ENCODE assay signal across 7 cellular contexts in the genomic region with DNA sequence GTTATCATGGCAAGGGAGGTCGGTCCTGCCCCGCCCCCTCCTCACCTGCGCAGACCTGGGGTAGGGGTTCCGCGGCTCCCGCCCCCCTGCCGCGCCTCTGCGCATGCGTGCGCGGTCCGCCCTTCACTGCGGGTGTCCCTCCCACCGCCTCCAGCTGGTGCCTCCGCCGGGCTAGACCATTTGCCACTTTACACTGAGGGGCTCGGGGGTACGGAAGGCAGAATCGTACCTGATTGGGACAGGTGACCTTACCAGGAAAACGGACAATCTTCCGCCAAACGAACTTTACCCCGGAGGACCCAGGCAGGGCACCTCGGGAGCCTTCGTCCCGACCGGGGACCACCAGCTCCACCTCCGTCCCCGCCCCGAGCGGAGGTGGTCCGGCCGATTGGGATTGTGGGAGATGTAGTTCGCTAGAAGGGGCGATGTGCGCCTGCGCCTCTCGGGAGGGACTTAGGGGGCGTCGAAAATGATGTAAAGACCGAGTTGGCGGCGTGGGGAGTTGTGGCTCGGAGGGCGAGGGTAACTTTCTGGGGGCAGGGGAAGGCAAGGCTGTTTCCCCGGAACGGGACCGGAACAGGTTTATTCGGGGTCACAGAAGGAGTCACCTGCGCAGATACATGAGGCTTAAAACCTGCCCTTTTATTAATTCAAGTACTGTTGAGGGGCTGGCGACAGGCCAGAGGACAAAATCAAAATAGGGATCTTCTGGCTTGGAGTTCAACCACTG. TPM values are rescaled to one million over a fixed set of nuclear protein-coding genes. Genes with fewer than 3 reads are reported as not detected.
DNase-seq lines count a peak whose midpoint lies in the region; ATAC-seq and TF ChIP-seq lines count a peak whose summit lies in the region.

A gene with protein sequence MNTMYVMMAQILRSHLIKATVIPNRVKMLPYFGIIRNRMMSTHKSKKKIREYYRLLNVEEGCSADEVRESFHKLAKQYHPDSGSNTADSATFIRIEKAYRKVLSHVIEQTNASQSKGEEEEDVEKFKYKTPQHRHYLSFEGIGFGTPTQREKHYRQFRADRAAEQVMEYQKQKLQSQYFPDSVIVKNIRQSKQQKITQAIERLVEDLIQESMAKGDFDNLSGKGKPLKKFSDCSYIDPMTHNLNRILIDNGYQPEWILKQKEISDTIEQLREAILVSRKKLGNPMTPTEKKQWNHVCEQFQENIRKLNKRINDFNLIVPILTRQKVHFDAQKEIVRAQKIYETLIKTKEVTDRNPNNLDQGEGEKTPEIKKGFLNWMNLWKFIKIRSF (minus strand): TSS at position 344 of the 730 bp plus-strand sequence. CDS start 2,323 bp downstream, outside the sequence.

- no peaks in the 10 kb centered on the region for H3K9me2 ChIP-seq in hepatocyte (replicated peaks; ENCODE audit: insufficient read depth)

- peak within 1 kb of the TSS; percentile 66 for H3K4me3 ChIP-seq in hepatocyte

- no peaks in the 10 kb centered on the region for H3K27me3 ChIP-seq in hepatocyte

- WGBS in hepatocyte (ENCODE audit: low lambda C conversion rate, missing lambda C conversion rate): under 1% methylated on average over 52 of the region's 52 CpGs

- peak within 1 kb of the TSS; percentile 71 for H3K27ac ChIP-seq in hepatocyte

- no peak for TF ChIP-seq CTCF in hepatocyte (IDR thresholded peaks at IDR 0.05; ENCODE audit: poor library complexity)

- ATAC-seq in GM18505 (IDR thresholded peaks at IDR 0.05; ENCODE audit: unreplicated experiment) (peak; percentile 95), HG02943 (IDR thresholded peaks at IDR 0.05; ENCODE audit: low read depth, unreplicated experiment) (peak; percentile 98)

- peaks cover 4% of the 10 kb centered on the region for H3K4me1 ChIP-seq in hepatocyte (ENCODE audit: insufficient read depth)

- H2AFZ ChIP-seq in hepatocyte: peak within 1 kb of the TSS; percentile 80

- no peaks in the 10 kb centered on the region for H4K20me1 ChIP-seq in hepatocyte (ENCODE audit: insufficient read depth, poor library complexity, severe bottlenecking)

- no peaks in the 10 kb centered on the region for H3K36me3 ChIP-seq in hepatocyte (replicated peaks; ENCODE audit: insufficient read depth, low read depth)

- peak; percentile 46 for TF ChIP-seq POLR2A in GM18505 (IDR thresholded peaks at IDR 0.05; ENCODE audit: borderline replicate concordance, extremely low read depth, insufficient read depth, insufficient read length)

- H3K4me2 ChIP-seq in hepatocyte: peak within 1 kb of the TSS; percentile 88

- DNase-seq in NCI-H187 (lab: John Stamatoyannopoulos, UW) (peak; percentile 94 to 99), T-helper 22 cell (ENCODE audit: low read depth) (peak; percentile 88), astrocyte of the hippocampus (ENCODE audit: low read depth, low spot score) (peak; percentile 97), hepatocyte (ENCODE audit: low spot score) (peak; percentile 97), retina (peak; percentile 99)

- peaks cover 3% of the 10 kb centered on the region for H3K79me2 ChIP-seq in hepatocyte

- H3K9me3 ChIP-seq in hepatocyte (ENCODE audit: low read depth): no peaks in the 10 kb centered on the region

RNA-seq across cellular contexts. Expression of the gene that starts here (rescaled TPM):
- 3.8 and 5.8 TPM in 2 replicates for total RNA-seq in hepatocyte
- 1.2 and 2.0 TPM in 2 replicates for polyA plus RNA-seq in hepatocyte

Comparison
In these comparisons a context has a peak if more than half of its experiments do, and no peak if none do; other contexts are left out.
1. Peak in every context shown above with its lines: DNase-seq, ATAC-seq, H3K4me3 ChIP-seq and H3K27ac ChIP-seq.